19 cellular contexts compared by ENCODE assay signal in genomic region chr10:113199459-113199858, GRCh38.
DNase-seq lines count a peak whose midpoint lies in the region; ATAC-seq, FAIRE-seq and TF ChIP-seq lines count a peak whose summit lies in the region.
"Had no signal": no experiment of that assay in that cellular context is flagged by ENCODE, and none has a peak within 500 bp of the region (broad histone marks: within the 10 kb centered on the region; RNA-seq: fewer than 3 reads in every experiment).

No MANE protein-coding gene starts in this region.

- POLR2A ChIA-PET in PC-3 (lab: Charles Lee; ENCODE audit: unreplicated experiment) (no interaction called here), H1 (lab: Charles Lee; ENCODE audit: partially characterized antibody) (no interaction called here)

- no peak overlapping the region for H2BK20ac ChIP-seq in H1 (ENCODE audit: low read length)

- intact Hi-C loops in PC-3 (cut with micrococcal nuclease): no loop called here

- H2AFZ ChIP-seq in PC-3 (ENCODE audit: low read length) (no peak overlapping the region), H1 (ENCODE audit: low read length) (0 out of 2 replicates have a peak overlapping the region, but pooled peaks have one; percentile 42)

- no peak for TF ChIP-seq EP300 in H1 (IDR thresholded peaks at IDR 0.05; ENCODE audit: borderline replicate concordance in 1 of 2, low read depth in 2 of 2, low read length in 2 of 2)

- H3K4me2 ChIP-seq in PC-3 (ENCODE audit: low read length): no peak overlapping the region
- H3K4me2 ChIP-seq in H1 (ENCODE audit: insufficient read depth in 1 of 2, low read depth in 2 of 2, low read length in 2 of 2): no peak overlapping the region

- BruUV-seq in PC-3 (replicated peaks; lab: Mats Ljungman, UMichigan): no TSS peak

- H3K9ac ChIP-seq in PC-3 (ENCODE audit: low read length) (no peak overlapping the region), H1 (replicated peaks in 1 of 4; ENCODE audit: extremely low read depth in 1 of 4, low read depth in 3 of 4, low read length in 3 of 4) (no peak overlapping the region)

- no peaks in the 10 kb centered on the region for H3K23me2 ChIP-seq in H1 (ENCODE audit: low read depth, low read length)

- TF ChIP-seq CTCF in PC-3 (conservative IDR thresholded peaks at IDR 0.05; ENCODE audit: low read depth, low read length): no peak
- no peak for TF ChIP-seq CTCF in H1 (IDR thresholded peaks at IDR 0.05; ENCODE audit: control extremely low read depth in 1 of 3, insufficient read depth in 1 of 3, low read depth in 1 of 3, low read length in 3 of 3)

- no peak for TF ChIP-seq RAD21 in H1 (IDR thresholded peaks at IDR 0.05 in 1 of 2, conservative IDR thresholded peaks at IDR 0.05 in 1 of 2; ENCODE audit: low read depth in 2 of 2, low read length in 2 of 2)

- H3K79me2 ChIP-seq in PC-3 (ENCODE audit: low read length): no peaks in the 10 kb centered on the region
- H3K79me2 ChIP-seq in H1 (ENCODE audit: control insufficient read depth in 1 of 2, insufficient read depth in 2 of 2, low read length in 2 of 2): no peaks in the 10 kb centered on the region

- DNase-seq in Daoy (ENCODE audit: low read depth): peak; percentile 29
- DNase-seq in PC-3: peak; percentile 41
- no peak for DNase-seq in H1 (ENCODE audit: low read depth in 1 of 2, low spot score in 2 of 2)
- DNase-seq in myocyte (ENCODE audit: low read depth): peak; percentile 52
- DNase-seq in NCI-H2029 (lab: John Stamatoyannopoulos, UW): no peak
- no peak for DNase-seq in NCI-H524 (lab: John Stamatoyannopoulos, UW)
- DNase-seq in GM19238 (ENCODE audit: insufficient read length, low spot score): no peak
- DNase-seq: activated CD4-positive, alpha-beta T cell treated with anti-CD3 and anti-CD28 coated beads, Interleukin-2, amount 50 U/mL, for 48 hours; activated T-cell treated with anti-CD3 and anti-CD28 coated beads, Interleukin-2, amount 50 U/mL, for 4 hours; effector memory CD8-positive, alpha-beta T cell; lower lobe of right lung; natural killer cell; NCI-H1105 treated with DMSO at 0.1 percent for 48 hours; NCI-H2171 treated with DMSO at 0.1 percent for 48 hours; NCI-H82; RPMI8226 had no signal

- CTCF ChIA-PET in PC-3 (lab: Charles Lee): no interaction called here
- CTCF ChIA-PET in H1 (lab: Charles Lee; ENCODE audit: partially characterized antibody): interaction anchor here (0.6 to 1.0 kb wide), 2 partner anchors 99 to 1516 kb away, joined by 3 read pairs; no protein-coding TSS in a partner anchor

- H2BK15ac ChIP-seq in H1 (ENCODE audit: low read length): no peak overlapping the region

- H2BK5ac ChIP-seq in H1 (ENCODE audit: low read depth, low read length): no peak overlapping the region

- FAIRE-seq in H1 (lab: Jason Lieb, UNC): no peak
- FAIRE-seq: K562 had no signal

- H3K27ac ChIP-seq in PC-3 (ENCODE audit: low read length) (no peak overlapping the region), H1 (ENCODE audit: low read depth, low read length) (no peak overlapping the region)
- H3K27ac ChIP-seq: gastroesophageal sphincter, lower lobe of right lung had no signal

- H3K36me3 ChIP-seq in PC-3 (ENCODE audit: low read depth, low read length) (no peaks in the 10 kb centered on the region), H1 (ENCODE audit: control insufficient read depth in 2 of 4, insufficient read depth in 4 of 4, low read length in 3 of 4) (no peaks in the 10 kb centered on the region)
- H3K36me3 ChIP-seq: gastroesophageal sphincter, lower lobe of right lung had no signal

- H2BK12ac ChIP-seq in H1 (ENCODE audit: low read depth, low read length): no peak overlapping the region

- H3K14ac ChIP-seq in H1 (ENCODE audit: insufficient read length): no peak overlapping the region

- H4K20me1 ChIP-seq in PC-3 (ENCODE audit: low read length) (no peaks in the 10 kb centered on the region), H1 (replicated peaks in 1 of 2; ENCODE audit: control insufficient read depth in 1 of 2, insufficient read depth in 2 of 2, low read length in 2 of 2) (no peaks in the 10 kb centered on the region)

- no peak overlapping the region for H2BK120ac ChIP-seq in H1 (replicated peaks; ENCODE audit: low read depth, low read length)

- 100% methylated on average over 1 of the region's 1 CpG; no CpG with 5 or more reads in 1 of the 2 experiments for WGBS in H1 (ENCODE audit: extremely low coverage in 1 of 2, insufficient coverage in 1 of 2, insufficient read length in 1 of 2, insufficient replicate concordance in 2 of 2, low coverage in 1 of 2, low lambda C conversion rate in 2 of 2, missing lambda C conversion rate in 1 of 2), 2 experiments

- no peaks in the 10 kb centered on the region for H3F3A ChIP-seq in PC-3 (ENCODE audit: low read length, unreplicated experiment)

- no peaks in the 10 kb centered on the region for H3K79me1 ChIP-seq in H1 (ENCODE audit: low read depth, low read length)

- no peak for TF ChIP-seq POLR2A in H1 (IDR thresholded peaks at IDR 0.05; ENCODE audit: control extremely low read depth in 1 of 2, low read depth in 2 of 2, low read length in 2 of 2)

- no peak overlapping the region for H4K5ac ChIP-seq in H1 (ENCODE audit: insufficient read length, low read depth, low read length)

- H3K18ac ChIP-seq in H1 (ENCODE audit: extremely low read depth, low read length): no peak overlapping the region

- no peak overlapping the region for H3K4me3 ChIP-seq in PC-3 (ENCODE audit: low read length)
- H3K4me3 ChIP-seq in H1 (ENCODE audit: extremely low read depth in 1 of 4, insufficient read depth in 2 of 4, low read depth in 3 of 4, low read length in 4 of 4): no peak overlapping the region
- H3K4me3 ChIP-seq: gastroesophageal sphincter, K562, lower lobe of right lung had no signal

- ATAC-seq in PC-3 (peak; percentile 48), HG02610 (IDR thresholded peaks at IDR 0.05; ENCODE audit: unreplicated experiment) (no peak)
- ATAC-seq: activated T-cell treated with anti-CD3 and anti-CD28 coated beads, Interleukin-2, amount 50 U/mL, for 4 hours; effector memory CD8-positive, alpha-beta T cell; gastroesophageal sphincter; K562; lower lobe of right lung; natural killer cell had no signal

- H3K23ac ChIP-seq in H1 (ENCODE audit: insufficient read length): no peak overlapping the region

- no peak overlapping the region for H3K56ac ChIP-seq in H1 (replicated peaks; ENCODE audit: insufficient read length, low read depth, low read length)

- H4K91ac ChIP-seq in H1 (replicated peaks; ENCODE audit: insufficient read length, low read length): no peak overlapping the region

- no peak overlapping the region for H3K4ac ChIP-seq in H1 (replicated peaks; ENCODE audit: insufficient read length, low read depth, low read length)

- H3K9me3 ChIP-seq in PC-3 (ENCODE audit: low read length) (no peaks in the 10 kb centered on the region), H1 (ENCODE audit: insufficient read depth in 2 of 2, low read depth in 1 of 2, low read length in 1 of 2) (no peaks in the 10 kb centered on the region)
- H3K9me3 ChIP-seq: lower lobe of right lung had no signal

- no peaks in the 10 kb centered on the region for H3K9me2 ChIP-seq in PC-3 (replicated peaks; ENCODE audit: low read length)

- H3K27me3 ChIP-seq in PC-3 (ENCODE audit: low read length) (no peaks in the 10 kb centered on the region), H1 (replicated peaks in 1 of 4; ENCODE audit: control insufficient read depth in 3 of 4, extremely low read depth in 1 of 4, insufficient read depth in 3 of 4, low read length in 3 of 4) (no peaks in the 10 kb centered on the region)
- H3K27me3 ChIP-seq: gastroesophageal sphincter had no signal

- no peak overlapping the region for H4K8ac ChIP-seq in H1 (ENCODE audit: extremely low read depth, insufficient read depth, low read length)

- H2AK5ac ChIP-seq in H1 (ENCODE audit: low read depth, low read length): no peak overlapping the region

- no peaks in the 10 kb centered on the region for H3K4me1 ChIP-seq in PC-3 (ENCODE audit: insufficient read depth, low read length)
- 0 out of 7 replicates have a peak, but pooled peaks cover 0 to 3% (median 0%) of the 10 kb centered on the region in 4 experiments for H3K4me1 ChIP-seq in H1 (replicated peaks in 1 of 4; ENCODE audit: control insufficient read depth in 3 of 4, insufficient read depth in 4 of 4, low read length in 3 of 4)
- H3K4me1 ChIP-seq: gastroesophageal sphincter, lower lobe of right lung had no signal

TF ChIP-seq in H1, 55 proteins besides CTCF, POLR2A, EP300 and RAD21 (continues in another document):
- TF ChIP-seq POU5F1 (IDR thresholded peaks at IDR 0.05; ENCODE audit: low read depth, low read length) (no peak), BRCA1 (IDR thresholded peaks at IDR 0.05; ENCODE audit: low read depth, low read length) (no peak), HDAC6 (IDR thresholded peaks at IDR 0.05; ENCODE audit: low read depth, low read length) (no peak), RNF2 (IDR thresholded peaks at IDR 0.05; ENCODE audit: borderline replicate concordance, low read depth, low read length, missing control alignments, poor library complexity, severe bottlenecking) (no peak), GTF2F1 (IDR thresholded peaks at IDR 0.05; ENCODE audit: borderline replicate concordance, low read depth, low read length) (no peak), TEAD4 (IDR thresholded peaks at IDR 0.05; ENCODE audit: low read depth, low read length) (no peak), SP1 (IDR thresholded peaks at IDR 0.05; ENCODE audit: low read depth, low read length) (no peak), SIRT6 (IDR thresholded peaks at IDR 0.05; ENCODE audit: low read length) (no peak), RBBP5 (IDR thresholded peaks at IDR 0.05; ENCODE audit: borderline replicate concordance, low read depth, low read length) (no peak), PHF8 (conservative IDR thresholded peaks at IDR 0.05; ENCODE audit: low read depth, low read length) (no peak), JUN (IDR thresholded peaks at IDR 0.05; ENCODE audit: low read depth, low read length) (no peak)

Comparison
In these comparisons a context has a peak if more than half of its experiments do, and no peak if none do; other contexts are left out.
1. DNase-seq: peak in Daoy (single experiment), PC-3 (single experiment) and myocyte (single experiment); none in H1 (0 of 2), NCI-H2029 (single experiment), NCI-H524 (0 of 2) and GM19238 (single experiment).